8 cellular contexts compared by ENCODE assay signal in genomic region chr1:192810253-192810880, GRCh38. TPM values are rescaled to one million over a fixed set of nuclear protein-coding genes. Genes with fewer than 3 reads are reported as not detected.
A peak's percentile ranks its signal among the peaks of the same experiment; 100 is the strongest.
DNase-seq lines count a peak whose midpoint lies in the region; ATAC-seq and TF ChIP-seq lines count a peak whose summit lies in the region.

No MANE protein-coding gene starts in this region.

- no peaks in the 10 kb centered on the region for H3K9me3 ChIP-seq in suprapubic skin

- H3K27me3 ChIP-seq in suprapubic skin: no peaks in the 10 kb centered on the region

- in situ Hi-C loops in KBM-7 (cut with MboI; ENCODE audit: low pct_unique_long_range_greater_than_20kb, low sequenced_read_pairs): no loop called here

- H3K27ac ChIP-seq in suprapubic skin: peak overlapping the region; percentile 93

- H3K4me3 Mint-ChIP-seq in activated T-cell treated with anti-CD3 and anti-CD28 coated beads, Interleukin-2, amount 50 U/mL, for 72 hours: peak overlapping the region; percentile 89 to 92
- peak overlapping the region; percentile 93 for H3K4me3 Mint-ChIP-seq in activated T-helper 1 cell treated with anti-CD3 and anti-CD28 coated beads, Interleukin-12 subunit alpha, Interleukin-12 subunit beta, Interleukin-2, Interleukin-4 antibody, amounts not matched to agents 30 ng/mL and 10 ng/mL and 1 ng/mL, durations not matched to agents 14 hours and 24 hours and 36 hours
- peak overlapping the region; percentile 96 to 99 (median 98) for H3K4me3 Mint-ChIP-seq in immature natural killer cell

- no peaks in the 10 kb centered on the region for H3K9me3 Mint-ChIP-seq in activated T-cell treated with anti-CD3 and anti-CD28 coated beads, Interleukin-2, amount 50 U/mL, for 72 hours
- H3K9me3 Mint-ChIP-seq in activated T-helper 1 cell treated with anti-CD3 and anti-CD28 coated beads, Interleukin-12 subunit alpha, Interleukin-12 subunit beta, Interleukin-2, Interleukin-4 antibody, amounts not matched to agents 30 ng/mL and 10 ng/mL and 1 ng/mL, durations not matched to agents 14 hours and 24 hours and 36 hours: no peaks in the 10 kb centered on the region
- peaks cover 0 to 2% (median 0%) of the 10 kb centered on the region in 6 donors for H3K9me3 Mint-ChIP-seq in immature natural killer cell

- peaks cover 9% of the 10 kb centered on the region for H3K36me3 ChIP-seq in suprapubic skin

- no peak for TF ChIP-seq CTCF in suprapubic skin (IDR thresholded peaks at IDR 0.05)

- WGBS in suprapubic skin: 85% methylated on average over 5 of the region's 5 CpGs

- peak overlapping the region; percentile 90 for H3K4me3 ChIP-seq in suprapubic skin

- TF ChIP-seq EP300 in suprapubic skin (IDR thresholded peaks at IDR 0.05): no peak

- H3K27me3 Mint-ChIP-seq in activated T-cell treated with anti-CD3 and anti-CD28 coated beads, Interleukin-2, amount 50 U/mL, for 72 hours (ENCODE audit: low read depth): peaks cover 4% of the 10 kb centered on the region
- H3K27me3 Mint-ChIP-seq in activated T-helper 1 cell treated with anti-CD3 and anti-CD28 coated beads, Interleukin-12 subunit alpha, Interleukin-12 subunit beta, Interleukin-2, Interleukin-4 antibody, amounts not matched to agents 30 ng/mL and 10 ng/mL and 1 ng/mL, durations not matched to agents 14 hours and 24 hours and 36 hours (ENCODE audit: insufficient read depth): peaks cover 1% of the 10 kb centered on the region
- peaks cover 17 to 27% (median 25%) of the 10 kb centered on the region in 3 donors for H3K27me3 Mint-ChIP-seq in immature natural killer cell (ENCODE audit: low read depth in 3 of 3)

- DNase-seq in activated T-cell treated with anti-CD3 and anti-CD28 coated beads, Interleukin-2, amount 50 U/mL, for 72 hours: no peak
- no peak for DNase-seq in activated T-cell treated with anti-CD3 and anti-CD28 coated beads for 4 hours
- DNase-seq in KBM-7: peak; percentile 72
- DNase-seq in activated T-helper 1 cell treated with anti-CD3 and anti-CD28 coated beads, Interleukin-12 subunit alpha, Interleukin-12 subunit beta, Interleukin-2, Interleukin-4 antibody, amounts not matched to agents 30 ng/mL and 10 ng/mL and 1 ng/mL, durations not matched to agents 14 hours and 24 hours and 36 hours (ENCODE audit: low spot score): no peak
- DNase-seq in immature natural killer cell: no peak
- DNase-seq in suprapubic skin (ENCODE audit: low spot score in 2 of 2): no peak
- no peak for DNase-seq in activated effector memory CD4-positive, alpha-beta T cell treated with anti-CD3 and anti-CD28 coated beads, Interleukin-2, amount 50 U/mL, for 16 hours

- intact Hi-C loops in activated T-helper 1 cell treated with anti-CD3 and anti-CD28 coated beads, Interleukin-12 subunit alpha, Interleukin-12 subunit beta, Interleukin-2, Interleukin-4 antibody, amounts not matched to agents 30 ng/mL and 10 ng/mL and 1 ng/mL, durations not matched to agents 14 hours and 24 hours and 36 hours (cut with micrococcal nuclease): no loop called here

- TF ChIP-seq POLR2A in suprapubic skin (IDR thresholded peaks at IDR 0.05): no peak

- no peak for ATAC-seq in activated T-cell treated with anti-CD3 and anti-CD28 coated beads, Interleukin-2, amount 50 U/mL, for 72 hours (replicated peaks in 1 of 2)
- no peak for ATAC-seq in GM19324 (IDR thresholded peaks at IDR 0.05; ENCODE audit: low FRiP score, unreplicated experiment)

- H3K27ac Mint-ChIP-seq in activated T-cell treated with anti-CD3 and anti-CD28 coated beads, Interleukin-2, amount 50 U/mL, for 72 hours: no peak overlapping the region
- no peak overlapping the region for H3K27ac Mint-ChIP-seq in activated T-helper 1 cell treated with anti-CD3 and anti-CD28 coated beads, Interleukin-12 subunit alpha, Interleukin-12 subunit beta, Interleukin-2, Interleukin-4 antibody, amounts not matched to agents 30 ng/mL and 10 ng/mL and 1 ng/mL, durations not matched to agents 14 hours and 24 hours and 36 hours
- H3K27ac Mint-ChIP-seq in immature natural killer cell: peak overlapping the region in 5 of 6 donors; percentile 23 to 98 (median 79)

- peaks cover 32% of the 10 kb centered on the region for H3K4me1 ChIP-seq in suprapubic skin

- peaks cover 4 to 8% of the 10 kb centered on the region in 2 donors for H3K36me3 Mint-ChIP-seq in activated T-cell treated with anti-CD3 and anti-CD28 coated beads, Interleukin-2, amount 50 U/mL, for 72 hours (ENCODE audit: insufficient read depth in 2 of 2)
- H3K36me3 Mint-ChIP-seq in activated T-helper 1 cell treated with anti-CD3 and anti-CD28 coated beads, Interleukin-12 subunit alpha, Interleukin-12 subunit beta, Interleukin-2, Interleukin-4 antibody, amounts not matched to agents 30 ng/mL and 10 ng/mL and 1 ng/mL, durations not matched to agents 14 hours and 24 hours and 36 hours (ENCODE audit: low read depth): peaks cover 14% of the 10 kb centered on the region
- H3K36me3 Mint-ChIP-seq in immature natural killer cell: peaks cover 0 to 17% (median 6%) of the 10 kb centered on the region in 3 donors

- peaks cover 36% of the 10 kb centered on the region for H3K4me1 Mint-ChIP-seq in activated T-cell treated with anti-CD3 and anti-CD28 coated beads, Interleukin-2, amount 50 U/mL, for 72 hours (ENCODE audit: low read depth)
- H3K4me1 Mint-ChIP-seq in activated T-helper 1 cell treated with anti-CD3 and anti-CD28 coated beads, Interleukin-12 subunit alpha, Interleukin-12 subunit beta, Interleukin-2, Interleukin-4 antibody, amounts not matched to agents 30 ng/mL and 10 ng/mL and 1 ng/mL, durations not matched to agents 14 hours and 24 hours and 36 hours (ENCODE audit: low read depth): peaks cover 43% of the 10 kb centered on the region
- peaks cover 30 to 47% of the 10 kb centered on the region in 2 donors for H3K4me1 Mint-ChIP-seq in immature natural killer cell

RNA-seq across cellular contexts. Expression of gene RGS2, which starts 1.5 kb away (rescaled TPM):
- total RNA-seq in activated T-cell treated with anti-CD3 and anti-CD28 coated beads, Interleukin-2, amount 50 U/mL, for 72 hours: 10 to 100 TPM; 20.0 to 21.1 TPM
- 11.3 and 12.1 TPM in 2 replicates for total RNA-seq in activated T-helper 1 cell treated with anti-CD3 and anti-CD28 coated beads, Interleukin-12 subunit alpha, Interleukin-12 subunit beta, Interleukin-2, Interleukin-4 antibody, amounts not matched to agents 30 ng/mL and 10 ng/mL and 1 ng/mL, durations not matched to agents 14 hours and 24 hours and 36 hours
- 100 to 1,000 TPM in 2 of 3 donors, 10 to 100 TPM in 1; 99.4 to 358 (median 227) TPM for polyA plus RNA-seq in immature natural killer cell
- total RNA-seq in suprapubic skin: 10 to 100 TPM; 20.4 to 84.5 (median 36.4) TPM

Comparison
In these comparisons a context has a peak if more than half of its experiments do, and no peak if none do; other contexts are left out.
1. H3K27ac Mint-ChIP-seq: peak in immature natural killer cell (5 of 6); none in activated T-cell treated with anti-CD3 and anti-CD28 coated beads, Interleukin-2, amount 50 U/mL, for 72 hours (single experiment) and activated T-helper 1 cell treated with anti-CD3 and anti-CD28 coated beads, Interleukin-12 subunit alpha, Interleukin-12 subunit beta, Interleukin-2, Interleukin-4 antibody, amounts not matched to agents 30 ng/mL and 10 ng/mL and 1 ng/mL, durations not matched to agents 14 hours and 24 hours and 36 hours (single experiment).
2. Peak in every context shown above with its lines, with median percentiles within 50 percentile points of each other: H3K4me3 Mint-ChIP-seq.